9 cellular contexts compared by ENCODE assay signal in the genomic region with DNA sequence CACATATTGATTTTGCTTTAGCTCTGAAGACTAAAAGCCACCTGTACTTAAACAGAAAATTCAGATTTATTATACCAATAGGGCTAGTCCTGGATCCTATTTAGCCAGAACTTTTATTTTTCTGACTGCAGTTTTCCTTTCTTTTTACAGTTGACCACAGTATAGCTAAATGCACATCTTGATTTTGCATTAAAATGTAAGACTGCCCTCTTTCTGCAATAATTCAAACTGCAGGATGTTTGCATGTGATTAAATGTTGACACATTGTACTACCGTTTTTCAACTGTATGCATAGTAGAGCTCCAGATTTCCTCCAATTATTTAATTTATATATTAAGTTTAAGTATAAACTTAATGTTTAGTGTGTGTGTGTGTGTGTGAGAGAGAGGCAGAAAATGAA.
DNase-seq lines count a peak whose midpoint lies in the region; ATAC-seq and TF ChIP-seq lines count a peak whose summit lies in the region.
"Had no signal": no experiment of that assay in that cellular context is flagged by ENCODE, and none has a peak within 500 bp of the region (broad histone marks: within the 10 kb centered on the region; RNA-seq: fewer than 3 reads in every experiment).

No MANE protein-coding gene starts in this region.

- H3K4me1 Mint-ChIP-seq in neural progenitor cell: no peaks in the 10 kb centered on the region

- H3K9ac ChIP-seq in GM23248 (no peak overlapping the region), neural progenitor cell (no peak overlapping the region)

- H3K4me3 Mint-ChIP-seq in neural progenitor cell: no peak overlapping the region

- H3K9me3 Mint-ChIP-seq in neural progenitor cell: no peaks in the 10 kb centered on the region

- H3K4me2 ChIP-seq in GM23248 (ENCODE audit: unreplicated experiment) (no peak overlapping the region), neural progenitor cell (no peak overlapping the region)

- H3K36me3 ChIP-seq in GM23248 (ENCODE audit: low read depth): no peaks in the 10 kb centered on the region
- no peaks in the 10 kb centered on the region for H3K36me3 ChIP-seq in neural progenitor cell
- H3K36me3 ChIP-seq: SJSA1 had no signal

- H3K9me2 ChIP-seq in GM23248 (ENCODE audit: insufficient read depth): no peaks in the 10 kb centered on the region

- peak; percentile 67 for TF ChIP-seq CTCF in epithelial cell of proximal tubule (conservative IDR thresholded peaks at IDR 0.05; ENCODE audit: low read depth, low read length)
- TF ChIP-seq CTCF in neural progenitor cell (IDR thresholded peaks at IDR 0.05): peak; percentile 63

- ATAC-seq in GM21717 (IDR thresholded peaks at IDR 0.05; ENCODE audit: unreplicated experiment) (no peak), GM18870 (IDR thresholded peaks at IDR 0.05; ENCODE audit: unreplicated experiment) (no peak)

- no peaks in the 10 kb centered on the region for H3K36me3 Mint-ChIP-seq in neural progenitor cell

- DNase-seq in GM23248: peak; percentile 46
- peak; percentile 22 for DNase-seq in NCI-H748 treated with DMSO at 0.1 percent for 48 hours (lab: John Stamatoyannopoulos, UW)
- no peak for DNase-seq in epithelial cell of proximal tubule (ENCODE audit: low read depth)
- peak; percentile 5 for DNase-seq in neural progenitor cell (ENCODE audit: low spot score)
- DNase-seq in GDM1 (lab: John Stamatoyannopoulos, UW): no peak
- no peak for DNase-seq in cortex of kidney (lab: John Stamatoyannopoulos, UW)

- in situ Hi-C loops in GM23248 (cut with MboI): no loop called here

- H3K27me3 Mint-ChIP-seq in neural progenitor cell (ENCODE audit: insufficient read depth, low read depth): no peaks in the 10 kb centered on the region

- H4K20me1 ChIP-seq in GM23248 (ENCODE audit: insufficient read depth) (no peaks in the 10 kb centered on the region), neural progenitor cell (ENCODE audit: low read depth) (no peaks in the 10 kb centered on the region)

- H3K27me3 ChIP-seq in GM23248 (replicated peaks; ENCODE audit: insufficient read depth) (no peaks in the 10 kb centered on the region), neural progenitor cell (no peaks in the 10 kb centered on the region)
- H3K27me3 ChIP-seq: SJSA1 had no signal

- H3K27ac Mint-ChIP-seq in neural progenitor cell: no peak overlapping the region

- no peaks in the 10 kb centered on the region for H3K9me3 ChIP-seq in GM23248 (ENCODE audit: low read depth)
- no peaks in the 10 kb centered on the region for H3K9me3 ChIP-seq in neural progenitor cell (ENCODE audit: low read depth)
- H3K9me3 ChIP-seq: SJSA1 had no signal

- H3K4me1 ChIP-seq in GM23248 (ENCODE audit: insufficient read depth) (no peaks in the 10 kb centered on the region), neural progenitor cell (no peaks in the 10 kb centered on the region)

- H3K79me2 ChIP-seq in GM23248 (ENCODE audit: insufficient read depth) (no peaks in the 10 kb centered on the region), neural progenitor cell (ENCODE audit: low read depth) (no peaks in the 10 kb centered on the region)

- WGBS in GM23248 (ENCODE audit: low coverage in 1 of 2, low lambda C conversion rate in 2 of 2, missing lambda C conversion rate in 2 of 2), 2 experiments: 3 to 4% methylated on average over 1 of the region's 1 CpG

- H2AFZ ChIP-seq in GM23248 (no peak overlapping the region), neural progenitor cell (replicated peaks) (no peak overlapping the region)

- H3K27ac ChIP-seq in GM23248: no peak overlapping the region
- H3K27ac ChIP-seq in neural progenitor cell: no peak overlapping the region
- H3K27ac ChIP-seq: SJSA1 had no signal

- no peak overlapping the region for H3K4me3 ChIP-seq in GM23248
- H3K4me3 ChIP-seq in epithelial cell of proximal tubule (ENCODE audit: low read depth, low read length): no peak overlapping the region
- H3K4me3 ChIP-seq in neural progenitor cell: no peak overlapping the region
- H3K4me3 ChIP-seq: SJSA1 had no signal

- H3F3A ChIP-seq in GM23248 (ENCODE audit: insufficient read depth): no peaks in the 10 kb centered on the region
- no peaks in the 10 kb centered on the region for H3F3A ChIP-seq in neural progenitor cell (ENCODE audit: low read depth)

Comparison
In these comparisons a context has a peak if more than half of its experiments do, and no peak if none do; other contexts are left out.
1. DNase-seq: peak in GM23248 (single experiment), NCI-H748 treated with DMSO at 0.1 percent for 48 hours (single experiment) and neural progenitor cell (single experiment); none in epithelial cell of proximal tubule (single experiment), GDM1 (single experiment) and cortex of kidney (single experiment).